Comparison of ENCODE assay signal across 8 cellular contexts in the genomic region with DNA sequence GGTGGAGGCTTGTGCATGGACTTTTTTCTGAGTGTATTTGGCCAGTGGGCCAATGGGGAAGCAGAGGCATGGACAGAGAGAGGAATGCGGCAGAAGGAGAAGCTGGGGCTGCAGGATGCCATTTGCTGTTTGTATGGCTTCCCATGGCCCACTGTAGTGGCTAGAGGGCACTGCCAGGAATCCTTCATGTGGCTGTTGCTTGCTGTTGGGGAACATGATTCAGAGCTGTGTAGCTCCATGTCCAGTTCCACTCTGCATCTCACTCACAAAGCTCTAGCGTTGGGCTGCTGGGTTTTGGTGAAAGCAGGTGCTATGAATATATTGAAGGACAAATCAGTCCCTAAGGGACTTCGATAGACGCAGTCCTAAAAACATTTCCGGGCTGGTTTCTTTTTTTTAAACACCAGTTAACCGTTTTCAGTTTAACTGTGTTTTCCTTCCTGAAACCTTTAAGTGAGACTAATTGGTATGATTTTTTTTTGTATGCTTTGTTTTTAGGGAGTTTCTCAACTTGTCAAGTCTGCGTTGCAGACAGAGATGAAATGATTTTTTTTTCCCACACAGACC. TPM values are rescaled to one million over a fixed set of nuclear protein-coding genes. Genes with fewer than 3 reads are reported as not detected.
DNase-seq lines count a peak whose midpoint lies in the region; ATAC-seq and TF ChIP-seq lines count a peak whose summit lies in the region.

No MANE protein-coding gene starts in this region.

- WGBS in right lobe of liver (ENCODE audit: insufficient coverage, low coverage, low lambda C conversion rate, missing lambda C conversion rate), result 45% methylated on average over 7 of the region's 7 CpGs

- H3K4me1 ChIP-seq in right lobe of liver, result peaks cover 4 to 73% (median 36%) of the 10 kb centered on the region in 4 donors

- intact Hi-C loops in right lobe of liver (cut with DNase I), result loop anchor here (10.0 kb wide), 1 partner anchor 64 kb away; no protein-coding TSS in a partner anchor

- H3K4me3 ChIP-seq in right lobe of liver, result no peak overlapping the region

- no peak for TF ChIP-seq POLR2A in right lobe of liver (IDR thresholded peaks at IDR 0.05)

- H3K27ac ChIP-seq in right lobe of liver, result peak overlapping the region; percentile 21 to 62 (median 58)

- no peak for TF ChIP-seq CTCF in right lobe of liver (IDR thresholded peaks at IDR 0.05)

- H3K27me3 ChIP-seq in right lobe of liver, result no peaks in the 10 kb centered on the region

- ATAC-seq in GM18870 (IDR thresholded peaks at IDR 0.05; ENCODE audit: unreplicated experiment) (peak; percentile 34), HG02884 (IDR thresholded peaks at IDR 0.05; ENCODE audit: unreplicated experiment) (peak; percentile 30), right lobe of liver (no peak), HG02571 (IDR thresholded peaks at IDR 0.05; ENCODE audit: unreplicated experiment) (no peak)

- no peaks in the 10 kb centered on the region for H3K9me3 ChIP-seq in right lobe of liver

- DNase-seq in activated CD4-positive, alpha-beta T cell treated with anti-CD3 and anti-CD28 coated beads, Interleukin-2, amount 50 U/mL, for 48 hours, result peak; percentile 29 to 43
- no peak for DNase-seq in right lobe of liver
- no peak for DNase-seq in NCI-H524 (lab: John Stamatoyannopoulos, UW)
- no peak for DNase-seq in DMS79 (lab: John Stamatoyannopoulos, UW)
- DNase-seq in NCI-H1105 (lab: John Stamatoyannopoulos, UW), result no peak

- H3K36me3 ChIP-seq in right lobe of liver, result peaks cover 0 to 13% (median 0%) of the 10 kb centered on the region in 4 donors

RNA-seq across cellular contexts. Expression of gene SLC22A5, which starts 51.3 kb away (rescaled TPM):
- total RNA-seq in right lobe of liver, result 10 to 100 TPM in 1 of 6 experiments, 1 to 10 TPM in 5; 4.7 to 11.1 (median 6.5) TPM

Comparison
In these comparisons a context has a peak if more than half of its experiments do, and no peak if none do; other contexts are left out.
1. ATAC-seq: peak in GM18870 (single experiment) and HG02884 (single experiment); none in right lobe of liver (0 of 4) and HG02571 (single experiment).
2. DNase-seq: peak in activated CD4-positive, alpha-beta T cell treated with anti-CD3 and anti-CD28 coated beads, Interleukin-2, amount 50 U/mL, for 48 hours (2 of 2); none in right lobe of liver (0 of 3), NCI-H524 (0 of 2), DMS79 (single experiment) and NCI-H1105 (single experiment).